In the genomic region with DNA sequence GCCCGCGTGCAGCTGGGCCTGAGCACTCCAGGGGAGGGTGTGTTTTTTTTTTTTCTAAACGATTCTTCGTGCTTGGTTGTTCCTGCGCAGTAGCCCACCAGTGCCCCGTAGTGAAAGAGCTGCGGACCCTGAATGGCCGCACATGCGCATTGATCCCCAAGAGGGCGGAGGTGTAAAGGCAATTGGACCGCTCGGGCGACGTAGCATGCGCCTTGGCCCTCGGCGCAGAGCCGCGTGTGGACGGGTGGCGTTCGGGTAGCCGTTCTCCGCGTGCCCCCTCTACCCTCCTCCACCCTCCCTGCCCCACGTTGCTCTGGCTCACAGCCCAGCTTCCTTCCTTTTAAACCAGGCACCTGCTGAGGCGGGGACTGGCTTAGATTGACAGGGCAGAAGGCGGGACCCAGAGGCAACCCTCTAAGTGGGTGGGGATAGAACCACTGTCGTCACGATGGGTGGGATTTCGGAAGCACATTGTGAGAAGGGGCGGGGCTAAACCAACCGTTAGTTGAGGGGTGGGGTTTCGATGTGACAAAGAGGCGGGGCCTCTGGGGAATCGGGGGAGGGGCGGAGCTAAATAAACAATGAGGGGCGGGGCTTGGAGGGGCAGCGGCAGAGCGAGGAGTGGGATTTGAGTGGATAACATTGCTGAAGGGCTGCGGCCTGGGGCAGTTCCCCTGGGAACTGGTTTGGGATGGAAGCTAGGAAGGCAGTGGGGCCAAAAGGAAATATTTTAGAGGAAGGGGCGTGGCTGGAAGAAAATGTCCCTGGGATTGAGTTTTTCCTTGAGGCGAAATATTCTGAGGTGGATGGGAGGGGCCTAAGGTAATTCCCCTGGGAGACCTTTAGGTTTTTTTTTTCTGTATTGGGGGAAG, we compare ENCODE assay signal across 8 cellular contexts. TPM values are rescaled to one million over a fixed set of nuclear protein-coding genes. Genes with fewer than 3 reads are reported as not detected.
DNase-seq lines count a peak whose midpoint lies in the region; ATAC-seq, FAIRE-seq and TF ChIP-seq lines count a peak whose summit lies in the region.

No MANE protein-coding gene starts in this region.

- H3K9ac ChIP-seq in iPS-15b (ENCODE audit: low read depth, low read length), result peak overlapping the region; percentile 97

- TF ChIP-seq CTCF in 22Rv1 (IDR thresholded peaks at IDR 0.05) (no peak), brain (conservative IDR thresholded peaks at IDR 0.05) (no peak)

- peak overlapping the region; percentile 96 for H3K27ac ChIP-seq in 22Rv1

- H3K9me3 Mint-ChIP-seq in brain, result peaks cover 0 to 12% (median 4%) of the 10 kb centered on the region in 5 experiments

- peak overlapping the region; percentile 90 for H3K4me3 ChIP-seq in iPS-15b (ENCODE audit: low read depth, low read length)
- H3K4me3 ChIP-seq in skeletal muscle cell (ENCODE audit: low read depth, low read length), result peak overlapping the region; percentile 90

- no peaks in the 10 kb centered on the region for H3K27me3 Mint-ChIP-seq in brain

- no peaks in the 10 kb centered on the region for H3K9me3 ChIP-seq in iPS-15b (ENCODE audit: control insufficient read depth, insufficient read depth, low read length)

- FAIRE-seq in TTC549 (lab: Jason Lieb, UNC), result peak; percentile 65

- peak overlapping the region; percentile 98 to 100 (median 99) for H3K27ac Mint-ChIP-seq in brain

- H3K4me1 ChIP-seq in iPS-15b (ENCODE audit: control insufficient read depth, insufficient read depth, low read length), result peaks cover 4% of the 10 kb centered on the region

- peak; percentile 81 for DNase-seq in NCI-H2107 (lab: John Stamatoyannopoulos, UW)
- peak; percentile 86 for DNase-seq in skeletal muscle cell (ENCODE audit: low read depth)

- peaks cover 73% of the 10 kb centered on the region for H3K36me3 Mint-ChIP-seq in brain

- H3K4me1 Mint-ChIP-seq in brain, result peaks cover 61% of the 10 kb centered on the region

- H3K36me3 ChIP-seq in iPS-15b (ENCODE audit: control insufficient read depth, insufficient read depth, low read length), result peaks cover 17% of the 10 kb centered on the region

- H3K27me3 ChIP-seq in iPS-15b (ENCODE audit: control insufficient read depth, insufficient read depth, low read length), result no peaks in the 10 kb centered on the region

- peak overlapping the region; percentile 92 to 98 (median 96) for H3K4me3 Mint-ChIP-seq in brain

- ATAC-seq in GM18519 (IDR thresholded peaks at IDR 0.05; ENCODE audit: low FRiP score, unreplicated experiment) (peak; percentile 67), HG03060 (IDR thresholded peaks at IDR 0.05; ENCODE audit: low read depth, unreplicated experiment) (peak; percentile 68)

RNA-seq across cellular contexts. Expression of a gene that starts 0.5 kb away (rescaled TPM):
- polyA plus RNA-seq in brain (ENCODE audit: insufficient read depth, low read depth, low replicate concordance), result 95.1 TPM

RNA-seq across cellular contexts. Expression of a gene that starts 0.8 kb away (rescaled TPM):
- polyA plus RNA-seq in brain (ENCODE audit: insufficient read depth, low read depth, low replicate concordance), result 409 TPM

RNA-seq across cellular contexts. Expression of a gene that starts 31.1 kb away (rescaled TPM):
- polyA plus RNA-seq in brain (ENCODE audit: insufficient read depth, low read depth, low replicate concordance), result 0.12 TPM

RNA-seq across cellular contexts. Expression of a gene that starts 33.2 kb away (rescaled TPM):
- not detected for polyA plus RNA-seq in brain (ENCODE audit: insufficient read depth, low read depth, low replicate concordance)

RNA-seq across cellular contexts. Expression of a gene that starts 52.3 kb away (rescaled TPM):
- 77.4 TPM for polyA plus RNA-seq in brain (ENCODE audit: insufficient read depth, low read depth, low replicate concordance)

Comparison
In these comparisons a context has a peak if more than half of its experiments do, and no peak if none do; other contexts are left out.
1. Peak in every context shown above with its lines: DNase-seq, ATAC-seq, H3K4me3 ChIP-seq and H3K27ac ChIP-seq.